In the genomic region with DNA sequence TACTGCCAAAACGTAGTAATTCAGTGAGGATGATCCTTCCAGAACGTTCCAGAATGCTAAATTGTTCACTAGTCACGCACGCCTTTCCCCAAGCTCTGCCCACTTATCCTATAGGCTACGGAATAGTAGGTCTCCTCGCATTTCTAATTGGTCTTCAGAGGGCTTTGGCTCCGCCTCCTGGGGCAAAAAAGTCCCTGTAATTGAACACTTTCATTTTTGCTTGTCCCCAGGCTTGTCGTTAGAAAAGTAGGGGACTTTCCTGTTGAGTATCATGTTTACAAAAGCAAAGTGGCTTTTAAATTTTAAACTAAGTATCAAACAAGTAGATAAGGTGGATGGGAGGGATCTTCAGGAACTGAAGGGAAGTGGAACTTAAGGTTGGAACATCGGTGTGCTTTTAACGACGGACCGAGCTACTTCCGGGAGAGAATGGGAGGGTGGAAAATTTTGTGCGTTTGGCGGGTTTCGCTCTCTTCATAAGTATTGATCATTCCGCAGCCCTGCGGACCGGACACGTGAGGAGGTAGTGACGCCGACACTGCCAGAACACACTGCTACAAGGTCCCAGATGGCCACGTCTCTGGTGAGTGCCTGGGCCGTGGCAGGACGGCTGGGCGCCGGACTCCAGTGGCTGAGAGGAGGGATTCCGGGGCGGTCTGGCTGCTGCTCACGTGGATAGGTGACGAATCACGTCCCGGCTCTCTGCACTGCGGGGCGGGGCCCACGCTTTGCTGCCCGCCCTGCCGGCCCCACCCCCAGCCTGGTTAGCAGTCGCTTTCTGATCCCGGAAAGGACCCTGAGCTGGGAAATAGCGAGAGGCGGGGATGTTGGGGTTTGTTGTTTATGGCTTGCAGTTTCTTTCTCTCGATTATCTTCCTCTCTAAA, we compare ENCODE assay signal across 8 cellular contexts. TPM values are rescaled to one million over a fixed set of nuclear protein-coding genes. Genes with fewer than 3 reads are reported as not detected.
DNase-seq lines count a peak whose midpoint lies in the region; ATAC-seq and TF ChIP-seq lines count a peak whose summit lies in the region.

A gene (plus strand): TSS at position 406 of the 885 bp plus-strand sequence. CDS start 163 bp downstream, at position 569.

- H3K4me3 ChIP-seq in HFF-Myc (replicated peaks; ENCODE audit: low read depth, low read length) = peak within 1 kb of the TSS; percentile 55
- peak within 1 kb of the TSS; percentile 66 for H3K4me3 ChIP-seq in SJSA1
- peak within 1 kb of the TSS; percentile 62 for H3K4me3 ChIP-seq in neural progenitor cell
- peak within 1 kb of the TSS; percentile 74 to 78 for H3K4me3 ChIP-seq in stomach smooth muscle (ENCODE audit: low read length in 2 of 2)

- no peaks in the 10 kb centered on the region for H3K27me3 ChIP-seq in SJSA1 (replicated peaks)
- no peaks in the 10 kb centered on the region for H3K27me3 ChIP-seq in foreskin keratinocyte
- peaks cover 34% of the 10 kb centered on the region for H3K27me3 ChIP-seq in neural progenitor cell
- H3K27me3 ChIP-seq in stomach smooth muscle (ENCODE audit: control insufficient read depth in 1 of 2, insufficient read depth in 2 of 2, low read length in 2 of 2) = peaks cover 0 to 2% of the 10 kb centered on the region in 2 donors

- H3K27ac Mint-ChIP-seq in neural progenitor cell = peak within 1 kb of the TSS; percentile 99

- H4K20me1 ChIP-seq in neural progenitor cell (ENCODE audit: low read depth) = no peaks in the 10 kb centered on the region

- H3K4me1 ChIP-seq in SJSA1 (replicated peaks) (peaks cover 4% of the 10 kb centered on the region; the same call in 1 of the 2 replicates), foreskin keratinocyte (peaks cover 4% of the 10 kb centered on the region), neural progenitor cell (no peaks in the 10 kb centered on the region), stomach smooth muscle (ENCODE audit: control insufficient read depth, insufficient read depth, low read length) (no peaks in the 10 kb centered on the region)

- peak within 1 kb of the TSS; percentile 80 for H2AFZ ChIP-seq in neural progenitor cell (replicated peaks)

- H3K27ac ChIP-seq in SJSA1 (peak within 1 kb of the TSS; percentile 89), foreskin keratinocyte (peak within 1 kb of the TSS; percentile 84), neural progenitor cell (peak within 1 kb of the TSS; percentile 65), stomach smooth muscle (ENCODE audit: low read length) (peak within 1 kb of the TSS; percentile 85)

- peaks cover 11% of the 10 kb centered on the region for H3K4me1 Mint-ChIP-seq in neural progenitor cell

- DNase-seq in GM04503 (ENCODE audit: low read depth) (peak; percentile 52), HFF-Myc (ENCODE audit: extremely low read depth, low read depth) (peak; percentile 62), MV-4-11 (lab: John Stamatoyannopoulos, UW) (peak; percentile 88), SJSA1 (ENCODE audit: low read depth in 1 of 2, low spot score in 2 of 2) (peak; percentile 90 to 93), foreskin keratinocyte (peak; percentile 74 to 86), neural progenitor cell (ENCODE audit: low spot score) (peak; percentile 93)
- peak; percentile 45 to 77 (median 62) for DNase-seq in activated naive CD4-positive, alpha-beta T cell (lab: John Stamatoyannopoulos, UW)

- H3K9ac ChIP-seq in neural progenitor cell (peak within 1 kb of the TSS; percentile 67), stomach smooth muscle (ENCODE audit: low read length in 2 of 2) (peak within 1 kb of the TSS; percentile 78 to 86)

- peak within 1 kb of the TSS; percentile 96 for H3K4me3 Mint-ChIP-seq in neural progenitor cell

- H3F3A ChIP-seq in neural progenitor cell (ENCODE audit: low read depth) = no peaks in the 10 kb centered on the region

- H3K79me2 ChIP-seq in neural progenitor cell (ENCODE audit: low read depth) = no peaks in the 10 kb centered on the region

- peaks cover 3% of the 10 kb centered on the region for H3K27me3 Mint-ChIP-seq in neural progenitor cell (ENCODE audit: insufficient read depth, low read depth)

- peak; percentile 97 for ATAC-seq in foreskin keratinocyte

- H3K36me3 ChIP-seq in SJSA1 (no peaks in the 10 kb centered on the region), neural progenitor cell (no peaks in the 10 kb centered on the region), stomach smooth muscle (ENCODE audit: control insufficient read depth in 2 of 2, insufficient read depth in 2 of 2, low read length in 2 of 2) (no peaks in the 10 kb centered on the region)

- peak within 1 kb of the TSS; percentile 71 for H3K4me2 ChIP-seq in neural progenitor cell

- no peak for TF ChIP-seq CTCF in HFF-Myc (IDR thresholded peaks at IDR 0.05; ENCODE audit: low read depth, low read length, missing control alignments)
- TF ChIP-seq CTCF in foreskin keratinocyte (conservative IDR thresholded peaks at IDR 0.05) = no peak
- no peak for TF ChIP-seq CTCF in neural progenitor cell (IDR thresholded peaks at IDR 0.05)

- H3K36me3 Mint-ChIP-seq in neural progenitor cell = no peaks in the 10 kb centered on the region

- H3K9me3 ChIP-seq in SJSA1 (replicated peaks) (no peaks in the 10 kb centered on the region), neural progenitor cell (ENCODE audit: low read depth) (no peaks in the 10 kb centered on the region), stomach smooth muscle (ENCODE audit: control insufficient read depth in 2 of 2, low read length in 2 of 2) (no peaks in the 10 kb centered on the region)

- no peaks in the 10 kb centered on the region for H3K9me3 Mint-ChIP-seq in neural progenitor cell

RNA-seq across cellular contexts. Expression of the gene that starts here (rescaled TPM):
- 11.5 and 20.1 TPM in 2 replicates for total RNA-seq in SJSA1 (2014; rRNA removed; shearing (Covaris generic))
- total RNA-seq in foreskin keratinocyte = 7.0 and 7.4 TPM in 2 replicates
- 3.0 and 3.8 TPM in 2 replicates for polyA plus RNA-seq in foreskin keratinocyte
- 25.1 and 42.4 TPM in 2 replicates for total RNA-seq in neural progenitor cell (ENCODE audit: low replicate concordance)

Comparison
In these comparisons a context has a peak if more than half of its experiments do, and no peak if none do; other contexts are left out.
1. Peak in every context shown above with its lines: DNase-seq, ATAC-seq, H3K4me3 ChIP-seq and H3K27ac ChIP-seq.